Comparison of ENCODE assay signal across 18 cellular contexts in the genomic region with DNA sequence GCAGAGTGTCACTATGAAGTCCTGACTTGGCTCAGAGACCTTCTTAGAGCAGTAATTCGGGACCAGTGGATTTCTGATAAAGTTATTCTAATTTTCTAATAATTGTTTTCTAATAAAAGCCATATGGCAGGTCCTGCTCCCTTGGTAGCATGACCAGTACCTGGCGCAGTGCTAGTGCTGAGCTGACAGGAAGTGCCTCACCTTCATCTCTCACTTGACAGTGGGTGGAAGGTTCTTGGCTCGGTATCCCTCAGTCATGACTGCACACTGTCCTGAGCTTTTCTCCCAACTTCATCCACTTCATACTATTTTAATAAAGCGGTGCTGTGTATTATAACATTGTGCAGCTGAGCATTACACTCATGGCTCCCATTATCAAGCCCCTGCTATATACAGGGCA.
"Had no signal": no experiment of that assay in that cellular context is flagged by ENCODE, and none has a peak within 500 bp of the region (broad histone marks: within the 10 kb centered on the region; RNA-seq: fewer than 3 reads in every experiment).

No MANE protein-coding gene starts in this region.

- H3K27ac Mint-ChIP-seq: activated naive CD4-positive, alpha-beta T cell treated with anti-CD3 and anti-CD28 coated beads for 36 hours; naive thymus-derived CD8-positive, alpha-beta T cell; stimulated activated memory B cell treated with anti-CD40 and anti-IgM and Interleukin-4, amounts not matched to agents 10 μg/mL and 1 μg/mL and 100 μg/mL, for 72 hours had no signal

- H3K9me3 Mint-ChIP-seq: activated naive CD4-positive, alpha-beta T cell treated with anti-CD3 and anti-CD28 coated beads for 36 hours; brain; naive thymus-derived CD8-positive, alpha-beta T cell; stimulated activated memory B cell treated with anti-CD40 and anti-IgM and Interleukin-4, amounts not matched to agents 10 μg/mL and 1 μg/mL and 100 μg/mL, for 72 hours had no signal

- H3K27ac ChIP-seq: right lobe of liver, transverse colon had no signal

- H3K4me3 ChIP-seq: mucosa of descending colon, prostate gland, right lobe of liver, spleen, transverse colon had no signal

- H3K27me3 ChIP-seq: right lobe of liver, spleen, transverse colon had no signal

- H3K4me3 Mint-ChIP-seq: activated naive CD4-positive, alpha-beta T cell treated with anti-CD3 and anti-CD28 coated beads for 36 hours; dendritic cell treated with granulocyte-macrophage colony-stimulating factor and Interleukin-4, amounts not matched to agents 40 ng/mL and 50 ng/mL, for 4 days; stimulated activated memory B cell treated with anti-CD40 and anti-IgM and Interleukin-4, amounts not matched to agents 10 μg/mL and 1 μg/mL and 100 μg/mL, for 72 hours had no signal

- H3K4me1 Mint-ChIP-seq: stimulated activated memory B cell treated with anti-CD40 and anti-IgM and Interleukin-4, amounts not matched to agents 10 μg/mL and 1 μg/mL and 100 μg/mL, for 72 hours had no signal

- H3K9me3 ChIP-seq: mucosa of descending colon, prostate gland, right lobe of liver, spleen, transverse colon had no signal

- H3K36me3 Mint-ChIP-seq: naive thymus-derived CD8-positive, alpha-beta T cell; stimulated activated memory B cell treated with anti-CD40 and anti-IgM and Interleukin-4, amounts not matched to agents 10 μg/mL and 1 μg/mL and 100 μg/mL, for 72 hours had no signal

- H3K36me3 ChIP-seq: prostate gland had no signal

- H3K27me3 Mint-ChIP-seq: brain; dendritic cell treated with granulocyte-macrophage colony-stimulating factor and Interleukin-4, amounts not matched to agents 40 ng/mL and 50 ng/mL, for 4 days; stimulated activated memory B cell treated with anti-CD40 and anti-IgM and Interleukin-4, amounts not matched to agents 10 μg/mL and 1 μg/mL and 100 μg/mL, for 72 hours had no signal

- DNase-seq: activated CD4-positive, alpha-beta T cell treated with anti-CD3 and anti-CD28 coated beads, Interleukin-2, amount 50 U/mL, for 48 hours; activated CD4-positive, CD25-positive, alpha-beta regulatory T cell; activated CD8-positive, alpha-beta memory T cell treated with anti-CD3 and anti-CD28 coated beads, Interleukin-2, amount 50 U/mL, for 4 hours; activated naive CD4-positive, alpha-beta T cell treated with anti-CD3 and anti-CD28 coated beads for 36 hours; foreskin melanocyte; head of caudate nucleus; left colon; mucosa of descending colon; naive thymus-derived CD8-positive, alpha-beta T cell; nucleus accumbens; right lobe of liver; spleen; stimulated activated CD4-positive, alpha-beta T cell treated with anti-CD3 and anti-CD28 coated beads, Interleukin-1b, Interleukin-23, amount 100 ng/mL, for 48 hours; transverse colon had no signal

- ATAC-seq: left colon; mucosa of descending colon; naive thymus-derived CD8-positive, alpha-beta T cell; stimulated activated memory B cell treated with anti-CD40 and anti-IgM and Interleukin-4, amounts not matched to agents 10 μg/mL and 1 μg/mL and 100 μg/mL, for 72 hours had no signal
